23 cellular contexts compared by ENCODE assay signal in the genomic region with DNA sequence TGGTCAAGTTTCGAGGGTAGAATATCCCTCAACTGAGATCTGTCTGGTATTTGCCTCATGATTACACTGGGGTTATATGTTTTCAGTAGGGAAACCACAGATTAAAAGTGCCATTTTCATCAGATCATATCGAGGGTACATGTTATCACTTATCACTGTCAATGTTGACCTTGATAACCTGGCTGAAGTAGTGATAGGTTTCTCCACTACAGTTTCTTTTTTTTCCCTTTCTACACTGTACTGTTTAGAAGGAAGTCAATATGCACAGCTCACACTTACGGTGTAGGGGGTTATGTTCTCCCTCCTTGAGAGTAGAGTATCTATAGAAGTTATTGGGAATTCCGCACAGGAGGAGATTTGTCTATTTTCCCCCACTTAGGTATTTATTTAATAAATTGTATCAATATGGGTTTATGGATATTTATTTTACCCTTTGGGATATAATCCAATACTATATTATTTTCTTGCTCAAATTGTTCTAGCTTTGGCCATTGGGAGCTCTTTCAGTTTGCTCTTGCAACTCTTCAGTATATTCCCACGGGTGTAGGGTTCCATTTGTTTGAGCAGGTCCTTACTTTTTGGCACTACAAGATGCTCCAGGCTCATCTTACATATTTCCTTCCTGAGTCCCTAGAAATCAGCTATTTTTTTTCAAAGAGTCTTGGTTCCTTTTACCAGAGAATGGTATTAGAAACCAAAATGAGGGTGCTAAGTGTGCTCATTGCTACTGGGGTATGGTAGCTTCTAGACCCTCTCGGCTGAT.
"Had no signal": no experiment of that assay in that cellular context is flagged by ENCODE, and none has a peak within 500 bp of the region (broad histone marks: within the 10 kb centered on the region; RNA-seq: fewer than 3 reads in every experiment).

No MANE protein-coding gene starts in this region.

- ATAC-seq: activated CD8-positive, alpha-beta T cell treated with anti-CD3 and anti-CD28 coated beads for 36 hours; T-cell had no signal

- H3K36me3 ChIP-seq: cardiac muscle cell had no signal

- H3K27ac Mint-ChIP-seq: activated CD8-positive, alpha-beta T cell treated with anti-CD3 and anti-CD28 coated beads for 36 hours; activated naive CD4-positive, alpha-beta T cell treated with anti-CD3 and anti-CD28 coated beads, Interleukin-2, amount 50 U/mL, for 24 hours; IgD-negative memory B cell; T-cell had no signal

- H3K4me3 Mint-ChIP-seq: activated CD8-positive, alpha-beta T cell treated with anti-CD3 and anti-CD28 coated beads for 36 hours; activated naive CD4-positive, alpha-beta T cell treated with anti-CD3 and anti-CD28 coated beads, Interleukin-2, amount 50 U/mL, for 24 hours had no signal

- H3K27ac ChIP-seq: brain microvascular endothelial cell, cardiac muscle cell, VCaP had no signal

- DNase-seq: activated CD4-positive, CD25-positive, alpha-beta regulatory T cell; activated CD8-positive, alpha-beta memory T cell treated with anti-CD3 and anti-CD28 coated beads, Interleukin-2, amount 50 U/mL, for 4 hours; activated CD8-positive, alpha-beta T cell treated with anti-CD3 and anti-CD28 coated beads for 36 hours; activated effector memory CD4-positive, alpha-beta T cell treated with Interleukin-2 at 50 U/mL for 16 hours; activated naive CD4-positive, alpha-beta T cell; amygdala; brain microvascular endothelial cell; KG1; MV-4-11; NCI-H1092 treated with DMSO at 0.1 percent for 48 hours; NCI-H1436; NCI-H1694 treated with DMSO at 0.1 percent for 48 hours; NCI-H2029 treated with DMSO at 0.1 percent for 48 hours; NCI-H2227 treated with DMSO at 0.1 percent for 48 hours; NCI-H446 treated with DMSO at 0.1 percent for 48 hours; NCI-H524 treated with DMSO at 0.1 percent for 48 hours; NCI-H774; SIG-M5; T-cell had no signal

- H3K9me3 Mint-ChIP-seq: activated naive CD4-positive, alpha-beta T cell treated with anti-CD3 and anti-CD28 coated beads, Interleukin-2, amount 50 U/mL, for 24 hours; IgD-negative memory B cell had no signal

- H3K27me3 Mint-ChIP-seq: activated CD8-positive, alpha-beta T cell treated with anti-CD3 and anti-CD28 coated beads for 36 hours; activated naive CD4-positive, alpha-beta T cell treated with anti-CD3 and anti-CD28 coated beads, Interleukin-2, amount 50 U/mL, for 24 hours; T-cell had no signal

- H3K4me3 ChIP-seq: cardiac muscle cell had no signal

- H3K27me3 ChIP-seq: brain microvascular endothelial cell, cardiac muscle cell had no signal
